Comparison of ENCODE assay signal across 32 cellular contexts in the genomic region with DNA sequence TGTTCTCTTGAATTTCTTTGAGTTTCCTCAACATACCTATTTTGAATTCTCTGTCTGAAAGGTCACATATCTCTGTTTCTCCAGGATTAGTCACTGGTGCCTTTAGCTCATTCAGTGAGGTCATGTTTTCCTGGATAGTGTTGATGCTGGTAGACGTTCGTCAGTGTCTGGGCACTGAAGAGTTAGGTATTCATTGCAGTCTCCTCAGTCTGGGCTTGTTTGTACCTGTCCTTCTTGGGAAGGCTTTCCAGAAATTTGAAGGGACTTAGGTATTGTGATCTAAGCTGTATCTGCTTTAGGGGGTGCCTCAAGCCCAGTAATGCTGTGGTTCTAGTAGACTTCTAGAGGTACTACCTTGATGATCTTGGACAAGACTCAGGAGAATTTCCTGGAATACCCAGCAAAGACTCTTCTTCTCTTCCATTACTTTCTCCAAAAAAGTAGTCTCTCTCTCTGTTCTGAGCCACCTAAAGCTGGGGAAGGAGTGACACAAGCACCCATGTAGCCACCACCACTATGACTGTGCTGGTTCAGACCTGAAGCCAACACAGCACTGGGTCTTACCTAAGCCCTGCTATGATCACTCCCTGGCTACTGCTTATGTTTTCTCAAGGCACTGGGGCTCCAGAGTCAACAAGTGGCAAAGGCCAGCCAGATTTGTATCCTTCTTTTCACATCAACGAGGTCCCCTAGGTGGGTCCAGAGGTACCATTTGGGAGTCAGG.
"Had no signal": no experiment of that assay in that cellular context is flagged by ENCODE, and none has a peak within 500 bp of the region (broad histone marks: within the 10 kb centered on the region; RNA-seq: fewer than 3 reads in every experiment).

No MANE protein-coding gene starts in this region.

- H3K4me1 ChIP-seq: ascending aorta, gastrocnemius medialis, heart left ventricle had no signal

- H3K27me3 ChIP-seq: ascending aorta, brain microvascular endothelial cell, cardiac muscle cell, gastrocnemius medialis, heart left ventricle had no signal

- H3K36me3 ChIP-seq: ascending aorta, brain microvascular endothelial cell, cardiac muscle cell, gastrocnemius medialis, heart left ventricle, WERI-Rb-1 had no signal

- H3K27ac ChIP-seq: ascending aorta, brain microvascular endothelial cell, cardiac muscle cell, gastrocnemius medialis, heart left ventricle, WERI-Rb-1 had no signal

- DNase-seq: activated B cell treated with CpG ODN at 0.5 μM for 24 hours; activated CD4-positive, alpha-beta memory T cell treated with anti-CD3 and anti-CD28 coated beads for 36 hours; activated CD4-positive, alpha-beta T cell treated with anti-CD3 and anti-CD28 coated beads for 36 hours; activated CD4-positive, alpha-beta T cell treated with anti-CD3 and anti-CD28 coated beads, Interleukin-2, amount 10 ng/mL, durations not matched to agents 24 days and 14 days; activated CD8-positive, alpha-beta memory T cell treated with anti-CD3 and anti-CD28 coated beads, Interleukin-2, amount 10 ng/mL, durations not matched to agents 7 days and 5 days; activated CD8-positive, alpha-beta memory T cell treated with anti-CD3 and anti-CD28 coated beads, Interleukin-2, amount 50 U/mL, for 4 hours; activated CD8-positive, alpha-beta T cell treated with anti-CD3 and anti-CD28 coated beads, Interleukin-2, amount 10 ng/mL, durations not matched to agents 7 days and 5 days; activated gamma-delta T cell; activated naive CD4-positive, alpha-beta T cell; activated naive CD4-positive, alpha-beta T cell treated with anti-CD3 and anti-CD28 coated beads, Interleukin-2, amount 10 ng/mL, durations not matched to agents 7 days and 5 days; activated naive CD8-positive, alpha-beta T cell treated with anti-CD3 and anti-CD28 coated beads, Interleukin-2, amount 10 ng/mL, durations not matched to agents 7 days and 5 days; activated T-cell treated with anti-CD3 and anti-CD28 coated beads, Interleukin-2, amount 50 U/mL, for 1 hour; activated T-cell treated with anti-CD3 and anti-CD28 coated beads, Interleukin-2, amount 50 U/mL, for 48 hours; brain microvascular endothelial cell; central memory CD4-positive, alpha-beta T cell; cortex of kidney; dermis blood vessel endothelial cell; effector CD4-positive, alpha-beta T cell; effector memory CD8-positive, alpha-beta T cell; foreskin fibroblast; gastrocnemius medialis; glutamatergic neuron; heart left ventricle; SW 1271; T-cell; T1000; WERI-Rb-1 had no signal

- H3K9me3 ChIP-seq: ascending aorta, gastrocnemius medialis had no signal

- ATAC-seq: activated CD4-positive, alpha-beta T cell treated with anti-CD3 and anti-CD28 coated beads for 36 hours; activated CD4-positive, CD25-positive, alpha-beta regulatory T cell treated with anti-CD3 and anti-CD28 coated beads, Interleukin-2, amount 50 U/mL, for 24 hours; activated CD8-positive, alpha-beta memory T cell treated with anti-CD3 and anti-CD28 coated beads, Interleukin-2, amount 10 ng/mL, durations not matched to agents 7 days and 5 days; activated CD8-positive, alpha-beta T cell treated with anti-CD3 and anti-CD28 coated beads, Interleukin-2, amount 10 ng/mL, durations not matched to agents 7 days and 5 days; activated naive CD4-positive, alpha-beta T cell treated with anti-CD3 and anti-CD28 coated beads, Interleukin-2, amount 50 U/mL, for 72 hours; effector memory CD8-positive, alpha-beta T cell; esophagus mucosa; gastrocnemius medialis; heart left ventricle; T-cell had no signal

- H3K4me3 ChIP-seq: ascending aorta, cardiac muscle cell, gastrocnemius medialis, heart left ventricle had no signal
